In genomic region chr6:166907373-166907841, GRCh38 we compare ENCODE assay signal across 9 cellular contexts.
DNase-seq lines count a peak whose midpoint lies in the region; ATAC-seq and TF ChIP-seq lines count a peak whose summit lies in the region.
"Had no signal": no experiment of that assay in that cellular context is flagged by ENCODE, and none has a peak within 500 bp of the region (broad histone marks: within the 10 kb centered on the region; RNA-seq: fewer than 3 reads in every experiment).

No MANE protein-coding gene starts in this region.

- DNase-seq in caudate nucleus (lab: John Stamatoyannopoulos, UW) (no peak), cerebellar nuclear complex (lab: John Stamatoyannopoulos, UW) (no peak), NCI-H128 (lab: John Stamatoyannopoulos, UW; ENCODE audit: unreplicated experiment) (no peak), NCI-H510A (lab: John Stamatoyannopoulos, UW) (no peak), HEK293T (ENCODE audit: extremely low spot score) (no peak)

- POLR2A ChIA-PET in HEK293T (lab: Yijun Ruan, JAX): no interaction called here

- H3K27ac ChIP-seq in caudate nucleus (ENCODE audit: low read depth, low read length): peak overlapping the region; percentile 76

- ATAC-seq in GM18508 (IDR thresholded peaks at IDR 0.05; ENCODE audit: insufficient read depth, unreplicated experiment): peak; percentile 84
- peak; percentile 93 for ATAC-seq in GM21390 (IDR thresholded peaks at IDR 0.05; ENCODE audit: unreplicated experiment)
- ATAC-seq in HG03439 (IDR thresholded peaks at IDR 0.05; ENCODE audit: unreplicated experiment): peak; percentile 83
- ATAC-seq: Panc1 had no signal

- CTCF ChIA-PET in HEK293T (lab: Yijun Ruan, JAX): no interaction called here

TF ChIP-seq in HEK293T, 16 proteins besides CTCF, POLR2A, EP300 and RAD21:
- TF ChIP-seq ZNF384 (IDR thresholded peaks at IDR 0.05) (no peak), HDGF (IDR thresholded peaks at IDR 0.05; ENCODE audit: borderline replicate concordance) (no peak), PKNOX1 (IDR thresholded peaks at IDR 0.05) (no peak), ELF4 (IDR thresholded peaks at IDR 0.05) (no peak), FOXA1 (IDR thresholded peaks at IDR 0.05) (no peak), FOXK2 (IDR thresholded peaks at IDR 0.05) (no peak), L3MBTL2 (conservative IDR thresholded peaks at IDR 0.05) (no peak), ARNT (IDR thresholded peaks at IDR 0.05) (no peak), BHLHE40 (IDR thresholded peaks at IDR 0.05; ENCODE audit: borderline replicate concordance) (no peak), FOXM1 (IDR thresholded peaks at IDR 0.05; ENCODE audit: borderline replicate concordance) (no peak), CTBP1 (IDR thresholded peaks at IDR 0.05; ENCODE audit: borderline replicate concordance) (no peak)
